8 cellular contexts compared by ENCODE assay signal in the genomic region with DNA sequence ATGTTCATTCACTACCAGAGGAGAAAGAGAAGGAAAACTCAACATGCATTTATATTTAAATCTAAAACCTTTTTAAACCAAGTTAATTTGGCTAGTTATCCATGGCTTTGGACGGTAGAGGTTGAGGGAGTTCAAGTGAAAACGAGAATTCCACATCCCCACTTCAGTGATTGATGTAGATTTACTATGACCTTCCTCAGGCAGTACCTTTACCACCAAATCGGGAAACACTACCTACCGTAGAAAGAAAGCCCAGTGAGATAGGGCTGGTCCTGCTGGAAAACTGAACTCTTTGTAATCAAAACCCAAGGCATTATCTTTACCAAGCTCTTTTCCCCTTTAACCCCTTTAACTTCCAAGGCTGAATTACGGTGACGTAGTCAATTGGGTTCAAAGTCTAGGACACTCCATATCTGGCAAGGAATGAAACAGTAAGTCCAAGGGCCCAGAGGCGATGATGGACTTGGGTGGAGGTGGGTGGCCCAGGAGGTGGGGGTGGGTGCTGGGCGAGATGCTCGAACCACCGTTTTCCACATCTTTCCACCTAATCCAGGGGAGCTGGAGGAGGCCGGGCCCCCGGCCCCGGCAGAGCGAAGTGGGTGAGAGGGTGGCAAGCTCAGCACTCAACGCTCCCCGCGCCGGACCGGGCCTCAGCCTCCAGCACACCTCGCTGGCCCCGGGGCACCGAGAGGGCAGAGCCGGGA. TPM values are rescaled to one million over a fixed set of nuclear protein-coding genes. Genes with fewer than 3 reads are reported as not detected.
DNase-seq lines count a peak whose midpoint lies in the region; ATAC-seq and TF ChIP-seq lines count a peak whose summit lies in the region.

No MANE protein-coding gene starts in this region.

- H3K9me3 ChIP-seq in right atrium auricular region (no peaks in the 10 kb centered on the region), psoas muscle (no peaks in the 10 kb centered on the region)

- H3K27me3 ChIP-seq in right atrium auricular region (no peaks in the 10 kb centered on the region), psoas muscle (ENCODE audit: insufficient read depth in 3 of 3, low read length in 2 of 3) (no peaks in the 10 kb centered on the region)

- peaks cover 46% of the 10 kb centered on the region for H3K4me1 Mint-ChIP-seq in activated naive CD8-positive, alpha-beta T cell treated with anti-CD3 and anti-CD28 coated beads, Interleukin-2, amount 50 U/mL, for 24 hours

- peak overlapping the region; percentile 97 to 98 for H3K27ac ChIP-seq in right atrium auricular region
- peak overlapping the region; percentile 92 for H3K27ac ChIP-seq in psoas muscle

- peak overlapping the region; percentile 71 to 95 for H3K4me3 ChIP-seq in right atrium auricular region
- peak overlapping the region; percentile 95 for H3K4me3 ChIP-seq in psoas muscle

- H3K4me1 ChIP-seq in right atrium auricular region = peaks cover 0 to 43% of the 10 kb centered on the region in 2 donors
- H3K4me1 ChIP-seq in psoas muscle = peaks cover 14% of the 10 kb centered on the region

- ATAC-seq in GM21786 (IDR thresholded peaks at IDR 0.05; ENCODE audit: unreplicated experiment) (peak; percentile 5), psoas muscle (peak; percentile 50 to 56 (median 53))
- ATAC-seq in activated naive CD8-positive, alpha-beta T cell treated with anti-CD3 and anti-CD28 coated beads, Interleukin-2, amount 50 U/mL, for 24 hours = peak; percentile 5

- no peaks in the 10 kb centered on the region for H3K27me3 Mint-ChIP-seq in activated naive CD8-positive, alpha-beta T cell treated with anti-CD3 and anti-CD28 coated beads, Interleukin-2, amount 50 U/mL, for 24 hours

- WGBS in psoas muscle, 3 donors = 1 to 4% (median 1%) methylated on average over 20 to 23 of the region's 23 CpGs

- TF ChIP-seq CTCF in right atrium auricular region (IDR thresholded peaks at IDR 0.05) = no peak
- TF ChIP-seq CTCF in psoas muscle (IDR thresholded peaks at IDR 0.05) = no peak

- H3K27ac Mint-ChIP-seq in activated naive CD8-positive, alpha-beta T cell treated with anti-CD3 and anti-CD28 coated beads, Interleukin-2, amount 50 U/mL, for 24 hours = peak overlapping the region; percentile 87

- intact Hi-C loops in psoas muscle (cut with DNase I) = loop anchor here (5.0 to 10.0 kb wide), 2 partner anchors 262 to 330 kb away; a partner anchor contains a TSS

- peaks cover 3% of the 10 kb centered on the region for H3K36me3 Mint-ChIP-seq in activated naive CD8-positive, alpha-beta T cell treated with anti-CD3 and anti-CD28 coated beads, Interleukin-2, amount 50 U/mL, for 24 hours (ENCODE audit: low read depth)

- H3K9me3 Mint-ChIP-seq in activated naive CD8-positive, alpha-beta T cell treated with anti-CD3 and anti-CD28 coated beads, Interleukin-2, amount 50 U/mL, for 24 hours = no peaks in the 10 kb centered on the region

- peak; percentile 55 for DNase-seq in NCI-H2227 (lab: John Stamatoyannopoulos, UW; ENCODE audit: unreplicated experiment)
- no peak for DNase-seq in NCI-H2227 treated with DMSO at 0.1 percent for 48 hours (lab: John Stamatoyannopoulos, UW)
- DNase-seq in Kasumi-1 (lab: John Stamatoyannopoulos, UW) = peak; percentile 9 to 22
- DNase-seq in activated naive CD8-positive, alpha-beta T cell treated with anti-CD3 and anti-CD28 coated beads, Interleukin-2, amount 50 U/mL, for 24 hours = no peak
- DNase-seq in right atrium auricular region (ENCODE audit: low spot score) = no peak
- DNase-seq in psoas muscle = no peak
- DNase-seq in 8988T = no peak

- peak overlapping the region; percentile 93 for H3K4me3 Mint-ChIP-seq in activated naive CD8-positive, alpha-beta T cell treated with anti-CD3 and anti-CD28 coated beads, Interleukin-2, amount 50 U/mL, for 24 hours

- H3K36me3 ChIP-seq in right atrium auricular region (no peaks in the 10 kb centered on the region), psoas muscle (ENCODE audit: insufficient read depth in 1 of 2, low read depth in 1 of 2) (no peaks in the 10 kb centered on the region)

RNA-seq across cellular contexts. Expression of a gene that starts 0.6 kb away (rescaled TPM):
- total RNA-seq in right atrium auricular region = 100 to 1,000 TPM in 1 of 2 donors, 10 to 100 TPM in 1; 85.1 to 104 TPM
- total RNA-seq in psoas muscle = 10 to 100 TPM; 70.7 to 84.8 (median 80.5) TPM
- polyA plus RNA-seq in psoas muscle = 10 to 100 TPM; 25.3 to 62.2 (median 25.5) TPM

RNA-seq across cellular contexts. Expression of a gene that starts 11.7 kb away (rescaled TPM):
- 10 to 100 TPM in 1 of 2 donors, 1 to 10 TPM in 1; 5.2 to 12.2 TPM for total RNA-seq in right atrium auricular region
- total RNA-seq in psoas muscle = 10 to 100 TPM in 3 of 4 donors, 1 to 10 TPM in 1; 9.7 to 11.7 (median 10.8) TPM
- 10 to 100 TPM; 14.2 to 22.6 (median 20.9) TPM for polyA plus RNA-seq in psoas muscle

Comparison
In these comparisons a context has a peak if more than half of its experiments do, and no peak if none do; other contexts are left out.
1. DNase-seq: peak in NCI-H2227 (single experiment) and Kasumi-1 (2 of 2); none in NCI-H2227 treated with DMSO at 0.1 percent for 48 hours (single experiment), activated naive CD8-positive, alpha-beta T cell treated with anti-CD3 and anti-CD28 coated beads, Interleukin-2, amount 50 U/mL, for 24 hours (single experiment), right atrium auricular region (single experiment), psoas muscle (0 of 2) and 8988T (single experiment).
2. Peak in every context shown above with its lines, with median percentiles within 50 percentile points of each other: ATAC-seq.